8 cellular contexts compared by ENCODE assay signal in genomic region chr4:39526810-39527295, GRCh38. TPM values are rescaled to one million over a fixed set of nuclear protein-coding genes. Genes with fewer than 3 reads are reported as not detected.
A peak's percentile ranks its signal among the peaks of the same experiment; 100 is the strongest.
DNase-seq lines count a peak whose midpoint lies in the region; ATAC-seq and TF ChIP-seq lines count a peak whose summit lies in the region.

No MANE protein-coding gene starts in this region.

- TF ChIP-seq POLR2A in testis (IDR thresholded peaks at IDR 0.05) = no peak

- intact Hi-C loops in testis (cut with DNase I; ENCODE audit: low total_unique reads) = loop anchor here (5.0 to 10.0 kb wide), 2 partner anchors 108 to 450 kb away; partner anchors contain the start of genes PDS5A and SMIM14

- H3K27ac ChIP-seq in CD4-positive, CD25-positive, alpha-beta regulatory T cell (ENCODE audit: insufficient read depth, low read length, poor library complexity, severe bottlenecking) = peak overlapping the region; percentile 66
- H3K27ac ChIP-seq in RWPE2 (ENCODE audit: poor library complexity, severe bottlenecking) = peak overlapping the region; percentile 79
- peak overlapping the region; percentile 93 for H3K27ac ChIP-seq in cingulate gyrus (ENCODE audit: low read depth, low read length)
- peak overlapping the region; percentile 93 for H3K27ac ChIP-seq in muscle layer of duodenum (ENCODE audit: low read length)
- peak overlapping the region; percentile 90 to 96 for H3K27ac ChIP-seq in testis

- WGBS in testis, 2 donors = 1% methylated on average over 22 to 30 of the region's 31 CpGs

- no peaks in the 10 kb centered on the region for H3K36me3 Mint-ChIP-seq in CD4-positive, CD25-positive, alpha-beta regulatory T cell

- no peak for DNase-seq in CD4-positive, CD25-positive, alpha-beta regulatory T cell
- DNase-seq in RWPE2 (ENCODE audit: low spot score) (no peak), testis (peak; percentile 29), NCI-H446 (lab: John Stamatoyannopoulos, UW) (no peak), dedifferentiated amniotic fluid mesenchymal stem cell (ENCODE audit: extremely low spot score) (no peak)

- no peaks in the 10 kb centered on the region for H3K27me3 ChIP-seq in CD4-positive, CD25-positive, alpha-beta regulatory T cell (ENCODE audit: control insufficient read depth, insufficient read depth, low read length)
- no peaks in the 10 kb centered on the region for H3K27me3 ChIP-seq in RWPE2 (ENCODE audit: insufficient read depth, poor library complexity, severe bottlenecking)
- no peaks in the 10 kb centered on the region for H3K27me3 ChIP-seq in muscle layer of duodenum (ENCODE audit: low read depth, low read length)
- H3K27me3 ChIP-seq in testis = no peaks in the 10 kb centered on the region

- ATAC-seq in CD4-positive, CD25-positive, alpha-beta regulatory T cell (ENCODE audit: low read depth in 2 of 2) = peak; percentile 1 to 2
- ATAC-seq in GM21723 (IDR thresholded peaks at IDR 0.05; ENCODE audit: unreplicated experiment) (peak; percentile 28), RWPE2 (ENCODE audit: low read depth) (no peak)

- peaks cover 0 to 14% (median 8%) of the 10 kb centered on the region in 7 donors for H3K9me3 Mint-ChIP-seq in CD4-positive, CD25-positive, alpha-beta regulatory T cell

- H3K27ac Mint-ChIP-seq in CD4-positive, CD25-positive, alpha-beta regulatory T cell = peak overlapping the region in 2 of 3 donors; percentile 88 to 96

- H3K9me3 ChIP-seq in CD4-positive, CD25-positive, alpha-beta regulatory T cell (ENCODE audit: control insufficient read depth in 2 of 2, low read length in 2 of 2) = no peaks in the 10 kb centered on the region
- H3K9me3 ChIP-seq in RWPE2 (ENCODE audit: severe bottlenecking) = peaks cover 7% of the 10 kb centered on the region
- no peaks in the 10 kb centered on the region for H3K9me3 ChIP-seq in muscle layer of duodenum (ENCODE audit: control insufficient read depth in 1 of 2, low read length in 2 of 2)
- H3K9me3 ChIP-seq in testis = no peaks in the 10 kb centered on the region

- peak overlapping the region; percentile 95 to 99 (median 98) for H3K4me3 Mint-ChIP-seq in CD4-positive, CD25-positive, alpha-beta regulatory T cell

- TF ChIP-seq CTCF in RWPE2 (IDR thresholded peaks at IDR 0.05; ENCODE audit: poor library complexity, severe bottlenecking) (no peak), testis (IDR thresholded peaks at IDR 0.05) (no peak)

- H3K27me3 Mint-ChIP-seq in CD4-positive, CD25-positive, alpha-beta regulatory T cell = no peaks in the 10 kb centered on the region

- peak overlapping the region; percentile 83 for H3K4me3 ChIP-seq in CD4-positive, CD25-positive, alpha-beta regulatory T cell (ENCODE audit: low read depth, low read length)
- H3K4me3 ChIP-seq in RWPE2 (ENCODE audit: severe bottlenecking) = peak overlapping the region; percentile 48
- H3K4me3 ChIP-seq in muscle layer of duodenum (ENCODE audit: low read depth in 1 of 2, low read length in 2 of 2) = peak overlapping the region; percentile 88 to 98
- H3K4me3 ChIP-seq in testis = peak overlapping the region; percentile 82 to 93

- peaks cover 9 to 27% (median 21%) of the 10 kb centered on the region in 4 donors for H3K4me1 Mint-ChIP-seq in CD4-positive, CD25-positive, alpha-beta regulatory T cell

- no peaks in the 10 kb centered on the region for H3K36me3 ChIP-seq in CD4-positive, CD25-positive, alpha-beta regulatory T cell (ENCODE audit: control insufficient read depth, insufficient read depth, low read length)
- H3K36me3 ChIP-seq in RWPE2 (ENCODE audit: low read depth) (peaks cover 30% of the 10 kb centered on the region), muscle layer of duodenum (ENCODE audit: control insufficient read depth in 1 of 2, insufficient read depth in 2 of 2, low read length in 2 of 2) (peaks cover 0 to 4% of the 10 kb centered on the region in 2 donors), testis (ENCODE audit: low read depth, missing control alignments) (no peaks in the 10 kb centered on the region)

- peaks cover 21% of the 10 kb centered on the region for H3K4me1 ChIP-seq in CD4-positive, CD25-positive, alpha-beta regulatory T cell (ENCODE audit: control insufficient read depth, insufficient read depth, low read length, poor library complexity, severe bottlenecking)
- H3K4me1 ChIP-seq in RWPE2 (ENCODE audit: insufficient read depth, poor library complexity, severe bottlenecking) (peaks cover 10% of the 10 kb centered on the region), muscle layer of duodenum (ENCODE audit: control insufficient read depth in 1 of 2, insufficient read depth in 2 of 2, low read length in 2 of 2) (peaks cover 0 to 6% of the 10 kb centered on the region in 2 donors), testis (peaks cover 9% of the 10 kb centered on the region)

RNA-seq across cellular contexts. Expression of gene UGDH, which starts 0.4 kb away (rescaled TPM):
- total RNA-seq in CD4-positive, CD25-positive, alpha-beta regulatory T cell = 6.7 TPM
- polyA plus RNA-seq in CD4-positive, CD25-positive, alpha-beta regulatory T cell = 10 to 100 TPM; 15.6 to 23.1 (median 19.5) TPM
- total RNA-seq in testis = 10 to 100 TPM; 11.3 to 21.4 TPM
- 8.1 TPM for polyA plus RNA-seq in testis (ENCODE audit: insufficient read depth, low read depth, low replicate concordance)
